ENCODE assay signal across 8 cellular contexts in the genomic region with DNA sequence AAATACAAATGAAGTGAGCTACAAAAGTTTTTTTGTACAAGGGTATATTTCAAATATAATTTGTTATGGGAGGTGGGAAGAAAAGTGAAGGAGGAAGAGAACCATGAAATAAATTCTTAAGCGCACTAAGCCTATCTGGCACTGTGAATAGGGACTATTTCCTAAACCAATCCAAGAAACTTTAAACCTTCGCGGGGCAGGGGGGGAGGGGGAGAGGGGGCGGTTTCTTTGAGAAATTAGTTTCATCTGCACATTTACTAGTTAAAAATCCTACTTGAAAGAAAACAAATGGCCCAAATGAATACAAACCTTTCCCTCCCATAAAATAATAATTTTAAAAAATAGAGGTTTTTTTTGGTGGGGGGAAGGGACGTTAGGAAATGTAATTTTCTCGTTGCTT. TPM values are rescaled to one million over a fixed set of nuclear protein-coding genes. Genes with fewer than 3 reads are reported as not detected.
A peak's percentile ranks its signal among the peaks of the same experiment; 100 is the strongest.
DNase-seq lines count a peak whose midpoint lies in the region; ATAC-seq, FAIRE-seq and TF ChIP-seq lines count a peak whose summit lies in the region.

No MANE protein-coding gene starts in this region.

- no peaks in the 10 kb centered on the region for H4K20me1 ChIP-seq in Karpas-422 (ENCODE audit: insufficient read depth, low read depth, low read length)

- H4K8ac ChIP-seq in mesendoderm (ENCODE audit: low read depth, low read length), result no peak overlapping the region

- H3K56ac ChIP-seq in mesendoderm (ENCODE audit: low read length), result peak overlapping the region; percentile 89

- H3K23ac ChIP-seq in mesendoderm (ENCODE audit: low read length), result no peak overlapping the region

- DNase-seq in CD14-positive monocyte (ENCODE audit: low spot score), result no peak
- DNase-seq in Karpas-422, result no peak
- no peak for DNase-seq in bronchial epithelial cell (ENCODE audit: low read depth)
- peak; percentile 23 for DNase-seq in mesendoderm
- no peak for DNase-seq in COLO668 (lab: John Stamatoyannopoulos, UW; ENCODE audit: unreplicated experiment)

- TF ChIP-seq CTCF in CD14-positive monocyte (IDR thresholded peaks at IDR 0.05) (no peak), bronchial epithelial cell (IDR thresholded peaks at IDR 0.05; ENCODE audit: insufficient read depth, low read length, severe bottlenecking) (no peak)

- H3K9ac ChIP-seq in Karpas-422 (ENCODE audit: low read length) (peak overlapping the region; percentile 64), mesendoderm (ENCODE audit: low read length) (peak overlapping the region; percentile 81)

- WGBS in mesendoderm (ENCODE audit: extremely low coverage, insufficient coverage, low lambda C conversion rate), result no CpG with 5 or more reads among the region's 6 CpGs

- H3K9me2 ChIP-seq in Karpas-422 (replicated peaks; ENCODE audit: insufficient read depth, low read length), result no peaks in the 10 kb centered on the region

- peak overlapping the region in 6 of 7 donors; percentile 65 to 90 (median 77) for H3K27ac Mint-ChIP-seq in CD14-positive monocyte

- H2AFZ ChIP-seq in Karpas-422 (ENCODE audit: low read length), result no peak overlapping the region

- no peaks in the 10 kb centered on the region for H3K27me3 ChIP-seq in Karpas-422 (ENCODE audit: low read length)
- no peaks in the 10 kb centered on the region for H3K27me3 ChIP-seq in bronchial epithelial cell (ENCODE audit: control insufficient read depth, insufficient read depth, low read length)
- H3K27me3 ChIP-seq in mesendoderm (ENCODE audit: insufficient read depth, low read length, poor library complexity), result no peaks in the 10 kb centered on the region

- no peak overlapping the region for H2BK120ac ChIP-seq in mesendoderm (ENCODE audit: low read depth, low read length)

- ATAC-seq in HG02884 (IDR thresholded peaks at IDR 0.05; ENCODE audit: unreplicated experiment) (no peak), GM21576 (IDR thresholded peaks at IDR 0.05; ENCODE audit: unreplicated experiment) (no peak), GM21515 (IDR thresholded peaks at IDR 0.05; ENCODE audit: unreplicated experiment) (no peak)

- H2BK15ac ChIP-seq in mesendoderm (replicated peaks; ENCODE audit: low read depth), result no peak overlapping the region

- H3K4me3 ChIP-seq in Karpas-422 (ENCODE audit: low read length) (peak overlapping the region; percentile 68), bronchial epithelial cell (ENCODE audit: low read depth, low read length) (peak overlapping the region; percentile 76), mesendoderm (ENCODE audit: low read length) (peak overlapping the region; percentile 95)

- no peak overlapping the region for H2AK5ac ChIP-seq in mesendoderm (ENCODE audit: low read length)

- H3K36me3 ChIP-seq in Karpas-422 (ENCODE audit: insufficient read depth, low read length) (peaks cover 29% of the 10 kb centered on the region), bronchial epithelial cell (ENCODE audit: control insufficient read depth, insufficient read depth, low read length) (no peaks in the 10 kb centered on the region), mesendoderm (ENCODE audit: control insufficient read depth, insufficient read depth, low read length) (no peaks in the 10 kb centered on the region)

- peak overlapping the region; percentile 86 for H3K4me2 ChIP-seq in Karpas-422 (ENCODE audit: low read depth, low read length, poor library complexity, severe bottlenecking)
- peak overlapping the region; percentile 59 for H3K4me2 ChIP-seq in mesendoderm (ENCODE audit: low read length)

- peaks cover 20% of the 10 kb centered on the region for H3K4me1 Mint-ChIP-seq in CD14-positive monocyte

- H3K27ac ChIP-seq in Karpas-422 (ENCODE audit: low read length), result peak overlapping the region; percentile 58
- H3K27ac ChIP-seq in mesendoderm (ENCODE audit: low read depth, low read length), result no peak overlapping the region

- FAIRE-seq in bronchial epithelial cell (lab: Jason Lieb, UNC), result no peak

- H3K36me3 Mint-ChIP-seq in CD14-positive monocyte, result peaks cover 24 to 30% of the 10 kb centered on the region in 2 donors

- H4K5ac ChIP-seq in mesendoderm (ENCODE audit: low read length), result no peak overlapping the region

- H3K9me3 ChIP-seq in Karpas-422 (ENCODE audit: low read length), result no peaks in the 10 kb centered on the region

- intact Hi-C loops in CD14-positive monocyte (cut with micrococcal nuclease), result no loop called here

- H3K79me1 ChIP-seq in mesendoderm (ENCODE audit: low read length), result no peaks in the 10 kb centered on the region

- H3K4ac ChIP-seq in mesendoderm (ENCODE audit: low read depth, low read length), result no peak overlapping the region

- H3K18ac ChIP-seq in mesendoderm (ENCODE audit: low read length), result no peak overlapping the region

- H3K79me2 ChIP-seq in Karpas-422 (ENCODE audit: low read length), result peaks cover 31% of the 10 kb centered on the region
- H3K79me2 ChIP-seq in mesendoderm (ENCODE audit: control insufficient read depth, insufficient read depth, low read length), result peaks cover 2% of the 10 kb centered on the region

- H3K4me3 Mint-ChIP-seq in CD14-positive monocyte, result peak overlapping the region; percentile 82 to 95

- no peak overlapping the region for H2BK5ac ChIP-seq in mesendoderm (ENCODE audit: low read length)

- H3K4me1 ChIP-seq in Karpas-422 (ENCODE audit: low read length), result peaks cover 42% of the 10 kb centered on the region
- H3K4me1 ChIP-seq in mesendoderm (ENCODE audit: control insufficient read depth, low read depth, low read length), result no peaks in the 10 kb centered on the region

- H3K9me3 Mint-ChIP-seq in CD14-positive monocyte, result no peaks in the 10 kb centered on the region

- H3K27me3 Mint-ChIP-seq in CD14-positive monocyte (ENCODE audit: low read depth in 3 of 3), result peaks cover 0 to 2% (median 0%) of the 10 kb centered on the region in 3 donors

RNA-seq across cellular contexts. Expression of a gene that starts 0.4 kb away (rescaled TPM):
- polyA plus RNA-seq in CD14-positive monocyte, result 1 to 10 TPM; 1.5 to 4.7 TPM
- 15.2 and 28.1 TPM in 2 replicates for total RNA-seq in Karpas-422 (2014; rRNA removed; shearing (Covaris generic); ENCODE audit: low replicate concordance)
- total RNA-seq in bronchial epithelial cell, result 10.8 and 13.1 TPM in 2 replicates
- polyA plus RNA-seq in mesendoderm (2013, experiment 1 of 2), result 30.2 TPM
- polyA plus RNA-seq in mesendoderm (2013, experiment 2 of 2), result 29.5 TPM

RNA-seq across cellular contexts. Expression of a gene that starts 24.1 kb away (rescaled TPM):
- polyA plus RNA-seq in CD14-positive monocyte, result under 1 TPM in 1 of 2 donors, not detected in 1; 0.48 TPM
- 0.51 and 2.8 TPM in 2 replicates for total RNA-seq in Karpas-422 (2014; rRNA removed; shearing (Covaris generic); ENCODE audit: low replicate concordance)
- total RNA-seq in bronchial epithelial cell, result 1.8 and 4.1 TPM in 2 replicates
- polyA plus RNA-seq in mesendoderm (2013, experiment 1 of 2), result not detected
- not detected for polyA plus RNA-seq in mesendoderm (2013, experiment 2 of 2)
